ENCODE assay signal across 8 cellular contexts in the genomic region with DNA sequence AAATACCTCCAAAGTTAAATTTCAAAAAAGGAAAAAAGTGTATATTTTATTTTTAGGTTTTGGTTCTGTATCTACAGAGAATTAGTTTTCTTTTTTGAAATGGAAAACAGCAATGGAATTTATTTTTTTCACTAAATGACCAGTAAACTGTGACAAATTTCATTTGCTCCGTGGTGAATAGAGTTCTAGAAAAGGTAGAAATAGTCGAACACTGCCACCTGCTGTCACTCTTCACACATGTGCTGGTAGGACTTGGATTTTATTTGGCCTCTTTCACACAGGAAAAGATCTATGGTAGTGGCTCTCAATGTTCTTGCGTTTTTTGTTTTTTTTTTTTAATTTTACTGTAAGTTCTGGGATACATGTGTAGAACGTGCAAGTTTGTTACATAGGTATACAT.
DNase-seq lines count a peak whose midpoint lies in the region; ATAC-seq and TF ChIP-seq lines count a peak whose summit lies in the region.

No MANE protein-coding gene starts in this region.

- H3K4me3 Mint-ChIP-seq in brain: no peak overlapping the region

- no peaks in the 10 kb centered on the region for H3K9me3 ChIP-seq in tibial artery

- no peak overlapping the region for H3K27ac Mint-ChIP-seq in brain

- ATAC-seq in HG02943 (IDR thresholded peaks at IDR 0.05; ENCODE audit: low read depth, unreplicated experiment) (peak; percentile 61), left colon (peak; percentile 41), GM21786 (IDR thresholded peaks at IDR 0.05; ENCODE audit: unreplicated experiment) (no peak)

- H3K36me3 ChIP-seq in tibial artery: no peaks in the 10 kb centered on the region

- H3K4me1 Mint-ChIP-seq in brain: peaks cover 37% of the 10 kb centered on the region

- TF ChIP-seq CTCF in brain (conservative IDR thresholded peaks at IDR 0.05): peak; percentile 74 to 86
- peak; percentile 56 to 69 for TF ChIP-seq CTCF in tibial artery (IDR thresholded peaks at IDR 0.05)

- peaks cover 5 to 17% (median 8%) of the 10 kb centered on the region in 5 experiments for H3K9me3 Mint-ChIP-seq in brain

- no peak overlapping the region for H3K27ac ChIP-seq in tibial artery

- peaks cover 7% of the 10 kb centered on the region for H3K27me3 Mint-ChIP-seq in brain

- H3K4me1 ChIP-seq in tibial artery: peaks cover 0 to 15% (median 7%) of the 10 kb centered on the region in 4 donors

- no peak overlapping the region for H3K4me3 ChIP-seq in tibial artery

- no peaks in the 10 kb centered on the region for H3K36me3 Mint-ChIP-seq in brain

- intact Hi-C loops in left colon (cut with DNase I, micrococcal nuclease): loop anchor here (5.0 to 10.0 kb wide), 3 partner anchors 369 to 591 kb away; no protein-coding TSS in a partner anchor
- intact Hi-C loops in tibial artery (cut with DNase I; ENCODE audit: low total_unique reads): no loop called here

- H3K27me3 ChIP-seq in tibial artery: no peaks in the 10 kb centered on the region

- peak; percentile 38 for DNase-seq in stimulated activated CD4-positive, alpha-beta T cell treated with anti-CD3 and anti-CD28 coated beads, Interleukin-15, amount 100 ng/mL, for 24 hours
- DNase-seq in stimulated activated CD4-positive, alpha-beta T cell treated with anti-CD3 and anti-CD28 coated beads, Interleukin-4, amount 100 ng/mL, for 4 hours: no peak
- DNase-seq in NCI-H69 (lab: John Stamatoyannopoulos, UW) (peak; percentile 44), left colon (peak in 1 of 2 donors; percentile 38), tibial artery (no peak)

Comparison
In these comparisons a context has a peak if more than half of its experiments do, and no peak if none do; other contexts are left out.
1. DNase-seq: peak in stimulated activated CD4-positive, alpha-beta T cell treated with anti-CD3 and anti-CD28 coated beads, Interleukin-15, amount 100 ng/mL, for 24 hours (single experiment) and NCI-H69 (single experiment); none in stimulated activated CD4-positive, alpha-beta T cell treated with anti-CD3 and anti-CD28 coated beads, Interleukin-4, amount 100 ng/mL, for 4 hours (0 of 2) and tibial artery (0 of 2).